25 cellular contexts compared by ENCODE assay signal in genomic region chr12:3175238-3175637, GRCh38.
"Had no signal": no experiment of that assay in that cellular context is flagged by ENCODE, and none has a peak within 500 bp of the region (broad histone marks: within the 10 kb centered on the region; RNA-seq: fewer than 3 reads in every experiment).

No MANE protein-coding gene starts in this region.

- H3K9me3 ChIP-seq: MG63, SJCRH30, SK-N-SH had no signal

- H3K9me3 Mint-ChIP-seq: activated CD4-positive, alpha-beta memory T cell treated with anti-CD3 and anti-CD28 coated beads, Interleukin-2, amount 10 ng/mL, durations not matched to agents 7 days and 5 days; activated naive CD4-positive, alpha-beta T cell treated with anti-CD3 and anti-CD28 coated beads, Interleukin-2, amount 10 ng/mL, durations not matched to agents 7 days and 5 days; activated naive CD8-positive, alpha-beta T cell treated with anti-CD3 and anti-CD28 coated beads for 36 hours; activated T-helper 2 cell treated with anti-CD3 and anti-CD28 coated beads, Interferon-gamma antibody, Interleukin-2, Interleukin-4, amounts not matched to agents 10 μg/mL and 5 μg/mL and 100 μg/mL, durations not matched to agents 14 hours and 24 hours and 36 hours had no signal

- H3K9ac ChIP-seq: SK-N-SH had no signal

- H3K36me3 ChIP-seq: brain microvascular endothelial cell, cardiac muscle cell, MG63, SJCRH30 had no signal

- ATAC-seq: activated CD4-positive, alpha-beta T cell treated with anti-CD3 and anti-CD28 coated beads for 36 hours; PC-3 had no signal

- H3K4me2 ChIP-seq: SK-N-SH had no signal

- H3K27ac Mint-ChIP-seq: activated CD4-positive, alpha-beta memory T cell treated with anti-CD3 and anti-CD28 coated beads, Interleukin-2, amount 10 ng/mL, durations not matched to agents 7 days and 5 days; activated CD4-positive, alpha-beta T cell treated with anti-CD3 and anti-CD28 coated beads for 36 hours; activated naive CD4-positive, alpha-beta T cell treated with anti-CD3 and anti-CD28 coated beads, Interleukin-2, amount 10 ng/mL, durations not matched to agents 7 days and 5 days; activated naive CD8-positive, alpha-beta T cell treated with anti-CD3 and anti-CD28 coated beads for 36 hours; activated T-helper 2 cell treated with anti-CD3 and anti-CD28 coated beads, Interferon-gamma antibody, Interleukin-2, Interleukin-4, amounts not matched to agents 10 μg/mL and 5 μg/mL and 100 μg/mL, durations not matched to agents 14 hours and 24 hours and 36 hours had no signal

- H3K27me3 ChIP-seq: brain microvascular endothelial cell, cardiac muscle cell, MG63, SJCRH30 had no signal

- H3K4me3 Mint-ChIP-seq: activated CD4-positive, alpha-beta memory T cell treated with anti-CD3 and anti-CD28 coated beads, Interleukin-2, amount 10 ng/mL, durations not matched to agents 7 days and 5 days; activated CD4-positive, alpha-beta T cell treated with anti-CD3 and anti-CD28 coated beads for 36 hours; activated naive CD4-positive, alpha-beta T cell treated with anti-CD3 and anti-CD28 coated beads, Interleukin-2, amount 10 ng/mL, durations not matched to agents 7 days and 5 days; activated naive CD8-positive, alpha-beta T cell treated with anti-CD3 and anti-CD28 coated beads for 36 hours had no signal

- H3K4me1 Mint-ChIP-seq: activated CD4-positive, alpha-beta memory T cell treated with anti-CD3 and anti-CD28 coated beads, Interleukin-2, amount 10 ng/mL, durations not matched to agents 7 days and 5 days; activated CD4-positive, alpha-beta T cell treated with anti-CD3 and anti-CD28 coated beads for 36 hours; activated naive CD4-positive, alpha-beta T cell treated with anti-CD3 and anti-CD28 coated beads, Interleukin-2, amount 10 ng/mL, durations not matched to agents 7 days and 5 days had no signal

- H3K4me3 ChIP-seq: cardiac muscle cell, MG63, SJCRH30 had no signal

- H3K36me3 Mint-ChIP-seq: activated naive CD4-positive, alpha-beta T cell treated with anti-CD3 and anti-CD28 coated beads, Interleukin-2, amount 10 ng/mL, durations not matched to agents 7 days and 5 days; activated naive CD8-positive, alpha-beta T cell treated with anti-CD3 and anti-CD28 coated beads for 36 hours had no signal

- DNase-seq: activated CD4-positive, alpha-beta memory T cell treated with anti-CD3 and anti-CD28 coated beads, Interleukin-2, amount 10 ng/mL, durations not matched to agents 7 days and 5 days; activated CD4-positive, alpha-beta T cell treated with anti-CD3 and anti-CD28 coated beads for 36 hours; activated CD4-positive, alpha-beta T cell treated with anti-CD3 and anti-CD28 coated beads, Interleukin-2, amount 50 U/mL, for 1 hour; activated gamma-delta T cell treated with Interleukin-2 at 50 U/mL for 16 hours; activated naive CD4-positive, alpha-beta T cell treated with anti-CD3 and anti-CD28 coated beads, Interleukin-2, amount 10 ng/mL, durations not matched to agents 7 days and 5 days; activated naive CD8-positive, alpha-beta T cell treated with anti-CD3 and anti-CD28 coated beads for 36 hours; activated T-cell treated with anti-CD3 and anti-CD28 coated beads for 4 hours; activated T-cell treated with anti-CD3 and anti-CD28 coated beads, Interleukin-2, amount 50 U/mL, for 48 hours; brain microvascular endothelial cell; cerebellar nuclear complex; MG63; MV-4-11; NCI-H1092 treated with DMSO at 0.1 percent for 48 hours; NCI-H1417 treated with DMSO at 0.1 percent for 48 hours; NCI-H1694 treated with DMSO at 0.1 percent for 48 hours; NCI-H2029 treated with DMSO at 0.1 percent for 48 hours; NCI-H446; NCI-H524; PC-3; SJCRH30; SK-N-SH; T-helper 1 cell had no signal

- H3K27ac ChIP-seq: brain microvascular endothelial cell, cardiac muscle cell, SJCRH30, VCaP had no signal
